In genomic region chr1:27585684-27586083, GRCh38 we compare ENCODE assay signal across 1 cellular context.
TF ChIP-seq lines count a peak whose summit lies in the region.

No MANE protein-coding gene starts in this region.

TF ChIP-seq in WTC11, 78 proteins besides CTCF, POLR2A, EP300 and RAD21 (continued from another document):
- TF ChIP-seq GRHL2 (CRISPR knock-in tag; IDR thresholded peaks at IDR 0.05; ENCODE audit: insufficient replicate concordance, severe bottlenecking) (no peak), SMAD4 (CRISPR knock-in tag; IDR thresholded peaks at IDR 0.05) (no peak), TEAD1 (CRISPR knock-in tag; IDR thresholded peaks at IDR 0.05) (no peak), NR3C1 (CRISPR knock-in tag; conservative IDR thresholded peaks at IDR 0.05; ENCODE audit: low read depth) (no peak)
TF ChIP-seq in WTC11: peak in this region for 0.
